Comparison of ENCODE assay signal across 28 cellular contexts in the genomic region with DNA sequence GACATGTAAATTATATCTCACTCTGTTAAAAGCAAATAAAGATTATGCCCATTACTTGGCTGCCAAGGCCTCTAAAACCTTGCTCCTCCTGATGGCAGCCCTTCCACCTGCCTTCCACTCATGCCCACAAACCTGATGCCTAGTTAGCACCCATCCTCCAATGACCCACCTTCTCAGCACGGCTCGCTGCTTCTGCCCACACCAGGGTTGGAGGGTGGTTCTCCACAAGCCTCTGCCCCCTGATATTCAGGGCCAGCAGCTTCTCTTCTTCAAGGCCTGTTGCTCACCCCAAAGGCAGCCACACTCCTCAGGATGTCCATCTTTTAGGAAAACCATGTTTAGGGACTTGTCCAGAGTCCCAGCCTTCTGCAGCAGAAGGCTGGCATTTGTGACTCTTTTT.
"Had no signal": no experiment of that assay in that cellular context is flagged by ENCODE, and none has a peak within 500 bp of the region (broad histone marks: within the 10 kb centered on the region; RNA-seq: fewer than 3 reads in every experiment).

No MANE protein-coding gene starts in this region.

- DNase-seq: activated CD4-positive, alpha-beta T cell treated with anti-CD3 and anti-CD28 coated beads for 4 hours; activated CD4-positive, alpha-beta T cell treated with anti-CD3 and anti-CD28 coated beads, Interleukin-2, amount 50 U/mL, for 4 hours; activated CD4-positive, CD25-positive, alpha-beta regulatory T cell; activated effector memory CD4-positive, alpha-beta T cell treated with anti-CD3 and anti-CD28 coated beads, Interleukin-2, amount 50 U/mL, for 16 hours; activated naive CD4-positive, alpha-beta T cell treated with anti-CD3 and anti-CD28 coated beads, Interleukin-2, amount 10 ng/mL, durations not matched to agents 7 days and 5 days; activated naive CD8-positive, alpha-beta T cell treated with anti-CD3 and anti-CD28 coated beads, Interleukin-2, amount 10 ng/mL, durations not matched to agents 7 days and 5 days; foreskin keratinocyte; heart left ventricle; hypothalamus; kidney glomerular epithelial cell; right lobe of liver; stimulated activated CD4-positive, alpha-beta T cell treated with anti-CD3 and anti-CD28 coated beads, Interleukin-12 subunit alpha, Interleukin-12 subunit beta, amount 100 ng/mL, for 4 hours; stimulated activated CD4-positive, alpha-beta T cell treated with anti-CD3 and anti-CD28 coated beads, Interleukin-4, amount 100 ng/mL, for 1 hour; stimulated activated naive B cell treated with anti-CD40 and anti-IgM and Interleukin-4, amounts not matched to agents 10 μg/mL and 1 μg/mL and 100 μg/mL, for 72 hours; stomach; T-helper 1 cell; thyroid gland had no signal

- H3K9me3 ChIP-seq: ascending aorta, esophagus muscularis mucosa, left lung, neutrophil, ovary, right lobe of liver, stomach, thyroid gland had no signal

- H3K36me3 Mint-ChIP-seq: activated naive CD8-positive, alpha-beta T cell treated with anti-CD3 and anti-CD28 coated beads, Interleukin-2, amount 10 ng/mL, durations not matched to agents 7 days and 5 days; brain; stimulated activated naive B cell treated with anti-CD40 and anti-IgM and Interleukin-4, amounts not matched to agents 10 μg/mL and 1 μg/mL and 100 μg/mL, for 72 hours had no signal

- H3K27me3 ChIP-seq: ascending aorta, left lung, neutrophil, ovary, right lobe of liver, stomach, thyroid gland had no signal

- H3K4me1 ChIP-seq: ascending aorta, heart left ventricle, left lung, right lobe of liver, thyroid gland had no signal

- H3K9me3 Mint-ChIP-seq: activated naive CD4-positive, alpha-beta T cell treated with anti-CD3 and anti-CD28 coated beads, Interleukin-2, amount 10 ng/mL, durations not matched to agents 7 days and 5 days; activated naive CD8-positive, alpha-beta T cell treated with anti-CD3 and anti-CD28 coated beads, Interleukin-2, amount 10 ng/mL, durations not matched to agents 7 days and 5 days; dendritic cell treated with granulocyte-macrophage colony-stimulating factor and Interleukin-4, amounts not matched to agents 40 ng/mL and 50 ng/mL, for 4 days; T-helper 2 cell treated with Interferon-gamma antibody and Interleukin-4, amounts not matched to agents 5 μg/mL and 100 μg/mL, for 36 hours had no signal

- H3K27ac ChIP-seq: ascending aorta, esophagus muscularis mucosa, foreskin keratinocyte, heart left ventricle, left lung, neutrophil, ovary, right lobe of liver, stomach, thyroid gland had no signal

- H3K4me3 Mint-ChIP-seq: activated naive CD4-positive, alpha-beta T cell treated with anti-CD3 and anti-CD28 coated beads, Interleukin-2, amount 10 ng/mL, durations not matched to agents 7 days and 5 days; activated naive CD8-positive, alpha-beta T cell treated with anti-CD3 and anti-CD28 coated beads, Interleukin-2, amount 10 ng/mL, durations not matched to agents 7 days and 5 days; brain; dendritic cell treated with granulocyte-macrophage colony-stimulating factor and Interleukin-4, amounts not matched to agents 40 ng/mL and 50 ng/mL, for 4 days; nephron; stimulated activated naive B cell treated with anti-CD40 and anti-IgM and Interleukin-4, amounts not matched to agents 10 μg/mL and 1 μg/mL and 100 μg/mL, for 72 hours; T-helper 2 cell treated with Interferon-gamma antibody and Interleukin-4, amounts not matched to agents 5 μg/mL and 100 μg/mL, for 36 hours had no signal

- H3K4me3 ChIP-seq: ascending aorta, esophagus muscularis mucosa, heart left ventricle, left lung, lung, ovary, right lobe of liver, stomach, thyroid gland had no signal

- ATAC-seq: foreskin keratinocyte; heart left ventricle; left lung; right lobe of liver; stimulated activated naive B cell treated with anti-CD40 and anti-IgM and Interleukin-4, amounts not matched to agents 10 μg/mL and 1 μg/mL and 100 μg/mL, for 72 hours had no signal

- H3K36me3 ChIP-seq: ascending aorta, esophagus muscularis mucosa, heart left ventricle, left lung, neutrophil, ovary, right lobe of liver, stomach, thyroid gland had no signal

- H3K4me1 Mint-ChIP-seq: activated naive CD4-positive, alpha-beta T cell treated with anti-CD3 and anti-CD28 coated beads, Interleukin-2, amount 10 ng/mL, durations not matched to agents 7 days and 5 days had no signal

- H3K27ac Mint-ChIP-seq: activated naive CD4-positive, alpha-beta T cell treated with anti-CD3 and anti-CD28 coated beads, Interleukin-2, amount 10 ng/mL, durations not matched to agents 7 days and 5 days; activated naive CD8-positive, alpha-beta T cell treated with anti-CD3 and anti-CD28 coated beads, Interleukin-2, amount 10 ng/mL, durations not matched to agents 7 days and 5 days; dendritic cell treated with granulocyte-macrophage colony-stimulating factor and Interleukin-4, amounts not matched to agents 40 ng/mL and 50 ng/mL, for 4 days; progenitor cell of endocrine pancreas; stimulated activated naive B cell treated with anti-CD40 and anti-IgM and Interleukin-4, amounts not matched to agents 10 μg/mL and 1 μg/mL and 100 μg/mL, for 72 hours; T-helper 2 cell treated with Interferon-gamma antibody and Interleukin-4, amounts not matched to agents 5 μg/mL and 100 μg/mL, for 36 hours had no signal
